In genomic region chr10:132884041-132884440, GRCh38 we compare ENCODE assay signal across 17 cellular contexts. TPM values are rescaled to one million over a fixed set of nuclear protein-coding genes. Genes with fewer than 3 reads are reported as not detected.
"Had no signal": no experiment of that assay in that cellular context is flagged by ENCODE, and none has a peak within 500 bp of the region (broad histone marks: within the 10 kb centered on the region; RNA-seq: fewer than 3 reads in every experiment).

No MANE protein-coding gene starts in this region.

- H3K4me1 ChIP-seq: adrenal gland, gastroesophageal sphincter, heart right ventricle had no signal

- H3K4me1 Mint-ChIP-seq: activated CD4-positive, alpha-beta T cell treated with anti-CD3 and anti-CD28 coated beads, Interleukin-2, amount 10 ng/mL, durations not matched to agents 7 days and 5 days had no signal

- H3K27ac Mint-ChIP-seq: activated CD4-positive, alpha-beta T cell treated with anti-CD3 and anti-CD28 coated beads, Interleukin-2, amount 10 ng/mL, durations not matched to agents 7 days and 5 days; activated T-helper 1 cell treated with anti-CD3 and anti-CD28 coated beads, Interleukin-12 subunit alpha, Interleukin-12 subunit beta, Interleukin-2, Interleukin-4 antibody, amounts not matched to agents 30 ng/mL and 10 ng/mL and 1 ng/mL, durations not matched to agents 14 hours and 24 hours and 36 hours; memory B cell; nephron progenitor cell had no signal

- H3K4me3 Mint-ChIP-seq: activated CD4-positive, alpha-beta T cell treated with anti-CD3 and anti-CD28 coated beads, Interleukin-2, amount 10 ng/mL, durations not matched to agents 7 days and 5 days; activated T-helper 1 cell treated with anti-CD3 and anti-CD28 coated beads, Interleukin-12 subunit alpha, Interleukin-12 subunit beta, Interleukin-2, Interleukin-4 antibody, amounts not matched to agents 30 ng/mL and 10 ng/mL and 1 ng/mL, durations not matched to agents 14 hours and 24 hours and 36 hours; memory B cell; nephron progenitor cell had no signal

- FAIRE-seq: colon had no signal

- H3K4me3 ChIP-seq: adrenal gland, cardiac muscle cell, gastroesophageal sphincter, heart right ventricle, transverse colon had no signal

- ATAC-seq: gastroesophageal sphincter, heart right ventricle had no signal

- DNase-seq: activated CD4-positive, alpha-beta T cell treated with anti-CD3 and anti-CD28 coated beads, Interleukin-2, amount 10 ng/mL, durations not matched to agents 7 days and 5 days; activated CD8-positive, alpha-beta memory T cell treated with anti-CD3 and anti-CD28 coated beads, Interleukin-2, amount 50 U/mL, for 48 hours; activated naive CD4-positive, alpha-beta T cell treated with anti-CD3 and anti-CD28 coated beads, Interleukin-2, amount 50 U/mL, for 16 hours; adrenal gland; erythroblast; nephron progenitor cell; stimulated activated CD4-positive, alpha-beta T cell treated with anti-CD3 and anti-CD28 coated beads, Interleukin-4, amount 100 ng/mL, for 1 hour; stimulated activated naive CD4-positive, alpha-beta T cell; transverse colon had no signal

- H3K27ac ChIP-seq: adrenal gland, cardiac muscle cell, gastroesophageal sphincter, heart right ventricle, transverse colon had no signal

- H3K36me3 ChIP-seq: adrenal gland, cardiac muscle cell, gastroesophageal sphincter, heart right ventricle, transverse colon had no signal

- H3K27me3 ChIP-seq: cardiac muscle cell had no signal

- H3K9me3 ChIP-seq: adrenal gland, gastroesophageal sphincter, heart right ventricle, transverse colon had no signal

- H3K9me3 Mint-ChIP-seq: activated CD4-positive, alpha-beta T cell treated with anti-CD3 and anti-CD28 coated beads, Interleukin-2, amount 10 ng/mL, durations not matched to agents 7 days and 5 days; activated T-helper 1 cell treated with anti-CD3 and anti-CD28 coated beads, Interleukin-12 subunit alpha, Interleukin-12 subunit beta, Interleukin-2, Interleukin-4 antibody, amounts not matched to agents 30 ng/mL and 10 ng/mL and 1 ng/mL, durations not matched to agents 14 hours and 24 hours and 36 hours; nephron progenitor cell had no signal

RNA-seq across cellular contexts. Expression of gene CFAP46, which starts 58.3 kb away (rescaled TPM):
- total RNA-seq: activated CD4-positive, alpha-beta T cell treated with anti-CD3 and anti-CD28 coated beads, Interleukin-2, amount 10 ng/mL, durations not matched to agents 7 days and 5 days; activated T-helper 1 cell treated with anti-CD3 and anti-CD28 coated beads, Interleukin-12 subunit alpha, Interleukin-12 subunit beta, Interleukin-2, Interleukin-4 antibody, amounts not matched to agents 30 ng/mL and 10 ng/mL and 1 ng/mL, durations not matched to agents 14 hours and 24 hours and 36 hours; SK-MEL-5; subcutaneous adipose tissue; transverse colon had no signal
